ENCODE assay signal across 24 cellular contexts in genomic region chr20:61513124-61514017, GRCh38.
"Had no signal": no experiment of that assay in that cellular context is flagged by ENCODE, and none has a peak within 500 bp of the region (broad histone marks: within the 10 kb centered on the region; RNA-seq: fewer than 3 reads in every experiment).

No MANE protein-coding gene starts in this region.

- H3K4me1 ChIP-seq: pancreas, prostate gland, right lobe of liver, spleen, stomach, transverse colon had no signal

- DNase-seq: cortex of kidney; effector CD8-positive, alpha-beta T cell; foreskin melanocyte; kidney; left cardiac atrium; left ventricle myocardium inferior; naive thymus-derived CD4-positive, alpha-beta T cell; nephron progenitor cell; nucleus accumbens; pancreas; right lobe of liver; stimulated activated CD4-positive, alpha-beta T cell treated with anti-CD3 and anti-CD28 coated beads, Interleukin-15, amount 100 ng/mL, for 24 hours; stimulated activated CD4-positive, alpha-beta T cell treated with anti-CD3 and anti-CD28 coated beads, Interleukin-1b, Interleukin-23, amount 100 ng/mL, for 48 hours; stimulated activated CD4-positive, alpha-beta T cell treated with anti-CD3 and anti-CD28 coated beads, Interleukin-4, amount 100 ng/mL, for 4 hours; stimulated activated naive B cell treated with anti-CD40 and anti-IgM and Interleukin-4, amounts not matched to agents 10 μg/mL and 1 μg/mL and 100 μg/mL, for 72 hours; stomach; substantia nigra; transverse colon had no signal

- H3K79me2 ChIP-seq: hepatocyte had no signal

- H3K4me3 ChIP-seq: dorsolateral prefrontal cortex, hepatocyte, left ventricle myocardium inferior, lung, pancreas, prostate gland, right lobe of liver, spleen, stomach, thoracic aorta, transverse colon had no signal

- H3K36me3 ChIP-seq: left ventricle myocardium inferior, pancreas, prostate gland, right lobe of liver, spleen, stomach, thoracic aorta, transverse colon had no signal

- FAIRE-seq: kidney, pancreas had no signal

- H3K27ac ChIP-seq: dorsolateral prefrontal cortex, hepatocyte, left ventricle myocardium inferior, pancreas, prostate gland, right lobe of liver, spleen, stomach, thoracic aorta, transverse colon had no signal

- H3K9me3 ChIP-seq: left ventricle myocardium inferior, pancreas, prostate gland, right lobe of liver, stomach, thoracic aorta, transverse colon had no signal

- ATAC-seq: left cardiac atrium; naive thymus-derived CD4-positive, alpha-beta T cell; pancreas; right lobe of liver; stimulated activated naive B cell treated with anti-CD40 and anti-IgM and Interleukin-4, amounts not matched to agents 10 μg/mL and 1 μg/mL and 100 μg/mL, for 72 hours had no signal

- H3K4me2 ChIP-seq: hepatocyte had no signal

- H3K27me3 ChIP-seq: right lobe of liver had no signal
